12 cellular contexts compared by ENCODE assay signal in genomic region chr14:93012516-93013367, GRCh38.
DNase-seq lines count a peak whose midpoint lies in the region; ATAC-seq and TF ChIP-seq lines count a peak whose summit lies in the region.
"Had no signal": no experiment of that assay in that cellular context is flagged by ENCODE, and none has a peak within 500 bp of the region (broad histone marks: within the 10 kb centered on the region; RNA-seq: fewer than 3 reads in every experiment).

No MANE protein-coding gene starts in this region.

- H3K4me3 Mint-ChIP-seq in activated naive CD8-positive, alpha-beta T cell treated with anti-CD3 and anti-CD28 coated beads for 36 hours = no peak overlapping the region
- no peak overlapping the region for H3K4me3 Mint-ChIP-seq in activated naive CD8-positive, alpha-beta T cell treated with anti-CD3 and anti-CD28 coated beads, Interleukin-2, amount 50 U/mL, for 24 hours
- H3K4me3 Mint-ChIP-seq: activated naive CD4-positive, alpha-beta T cell treated with anti-CD3 and anti-CD28 coated beads for 36 hours had no signal

- 69% methylated on average over 11 of the region's 15 CpGs; no CpG with 5 or more reads in 1 of the 2 donors for WGBS in transverse colon (ENCODE audit: low coverage in 1 of 2), 2 donors

- peaks cover 22 to 47% (median 40%) of the 10 kb centered on the region in 4 donors for H3K4me1 ChIP-seq in transverse colon

- H3K36me3 ChIP-seq in brain microvascular endothelial cell (replicated peaks) (no peaks in the 10 kb centered on the region), transverse colon (no peaks in the 10 kb centered on the region)

- TF ChIP-seq POLR2A in transverse colon (IDR thresholded peaks at IDR 0.05) = no peak

- peak overlapping the region; percentile 62 for H3K27ac Mint-ChIP-seq in activated naive CD8-positive, alpha-beta T cell treated with anti-CD3 and anti-CD28 coated beads for 36 hours
- no peak overlapping the region for H3K27ac Mint-ChIP-seq in activated naive CD8-positive, alpha-beta T cell treated with anti-CD3 and anti-CD28 coated beads, Interleukin-2, amount 50 U/mL, for 24 hours
- H3K27ac Mint-ChIP-seq: activated naive CD4-positive, alpha-beta T cell treated with anti-CD3 and anti-CD28 coated beads for 36 hours had no signal

- TF ChIP-seq CTCF in brain microvascular endothelial cell (IDR thresholded peaks at IDR 0.05; ENCODE audit: low read depth, low read length, missing control alignments) = no peak
- no peak for TF ChIP-seq CTCF in transverse colon (IDR thresholded peaks at IDR 0.05)

- no peaks in the 10 kb centered on the region for H3K27me3 ChIP-seq in brain microvascular endothelial cell (replicated peaks)
- H3K27me3 ChIP-seq in transverse colon = no peaks in the 10 kb centered on the region

- no peaks in the 10 kb centered on the region for H3K9me3 Mint-ChIP-seq in activated naive CD8-positive, alpha-beta T cell treated with anti-CD3 and anti-CD28 coated beads for 36 hours
- no peaks in the 10 kb centered on the region for H3K9me3 Mint-ChIP-seq in activated naive CD8-positive, alpha-beta T cell treated with anti-CD3 and anti-CD28 coated beads, Interleukin-2, amount 50 U/mL, for 24 hours
- H3K9me3 Mint-ChIP-seq: activated naive CD4-positive, alpha-beta T cell treated with anti-CD3 and anti-CD28 coated beads for 36 hours had no signal

- no peak overlapping the region for H3K4me3 ChIP-seq in brain microvascular endothelial cell (ENCODE audit: low read depth, low read length)
- H3K4me3 ChIP-seq in transverse colon = no peak overlapping the region

- no peaks in the 10 kb centered on the region for H3K9me3 ChIP-seq in transverse colon

- DNase-seq in activated naive CD8-positive, alpha-beta T cell treated with anti-CD3 and anti-CD28 coated beads for 36 hours = no peak
- DNase-seq in activated naive CD8-positive, alpha-beta T cell treated with anti-CD3 and anti-CD28 coated beads, Interleukin-2, amount 50 U/mL, for 24 hours = no peak
- DNase-seq in brain microvascular endothelial cell (peak; percentile 26), left lobe of liver (ENCODE audit: low spot score) (no peak), transverse colon (no peak), SHP77 (lab: John Stamatoyannopoulos, UW) (no peak)
- DNase-seq: activated naive CD4-positive, alpha-beta T cell treated with anti-CD3 and anti-CD28 coated beads for 36 hours; KG1 had no signal

- TF ChIP-seq EP300 in transverse colon (IDR thresholded peaks at IDR 0.05; ENCODE audit: low read depth) = no peak

- no peaks in the 10 kb centered on the region for H3K27me3 Mint-ChIP-seq in activated naive CD8-positive, alpha-beta T cell treated with anti-CD3 and anti-CD28 coated beads for 36 hours
- no peaks in the 10 kb centered on the region for H3K27me3 Mint-ChIP-seq in activated naive CD8-positive, alpha-beta T cell treated with anti-CD3 and anti-CD28 coated beads, Interleukin-2, amount 50 U/mL, for 24 hours

- ATAC-seq in activated naive CD8-positive, alpha-beta T cell treated with anti-CD3 and anti-CD28 coated beads, Interleukin-2, amount 50 U/mL, for 24 hours = no peak
- ATAC-seq in left lobe of liver (peak; percentile 49), HG03095 (IDR thresholded peaks at IDR 0.05; ENCODE audit: unreplicated experiment) (no peak), HG03139 (IDR thresholded peaks at IDR 0.05; ENCODE audit: unreplicated experiment) (no peak)
- ATAC-seq: activated CD4-positive, CD25-positive, alpha-beta regulatory T cell treated with anti-CD3 and anti-CD28 coated beads, Interleukin-2, amount 50 U/mL, for 24 hours; Right ventricle myocardium inferior had no signal

- H3K4me1 Mint-ChIP-seq in activated naive CD8-positive, alpha-beta T cell treated with anti-CD3 and anti-CD28 coated beads for 36 hours = peaks cover 25% of the 10 kb centered on the region
- H3K4me1 Mint-ChIP-seq in activated naive CD8-positive, alpha-beta T cell treated with anti-CD3 and anti-CD28 coated beads, Interleukin-2, amount 50 U/mL, for 24 hours = peaks cover 29% of the 10 kb centered on the region

- intact Hi-C loops in transverse colon (cut with DNase I; ENCODE audit: low total_unique reads) = no loop called here

- H3K36me3 Mint-ChIP-seq in activated naive CD8-positive, alpha-beta T cell treated with anti-CD3 and anti-CD28 coated beads for 36 hours = no peaks in the 10 kb centered on the region
- H3K36me3 Mint-ChIP-seq in activated naive CD8-positive, alpha-beta T cell treated with anti-CD3 and anti-CD28 coated beads, Interleukin-2, amount 50 U/mL, for 24 hours (ENCODE audit: low read depth) = peaks cover 4% of the 10 kb centered on the region

- in situ Hi-C loops in brain microvascular endothelial cell (cut with HindIII; ENCODE audit: low pct_ligation_motif_present, low sequenced_read_pairs) (no loop called here), transverse colon (cut with MboI; ENCODE audit: low pct_ligation_motif_present in 1 of 4, low pct_unique_long_range_greater_than_20kb in 1 of 4, low sequenced_read_pairs in 3 of 4) (no loop called here)

- H3K27ac ChIP-seq in brain microvascular endothelial cell = no peak overlapping the region
- H3K27ac ChIP-seq in transverse colon = peak overlapping the region in 3 of 4 donors; percentile 29 to 48 (median 46)
